Comparison of ENCODE assay signal across 8 cellular contexts in the genomic region with DNA sequence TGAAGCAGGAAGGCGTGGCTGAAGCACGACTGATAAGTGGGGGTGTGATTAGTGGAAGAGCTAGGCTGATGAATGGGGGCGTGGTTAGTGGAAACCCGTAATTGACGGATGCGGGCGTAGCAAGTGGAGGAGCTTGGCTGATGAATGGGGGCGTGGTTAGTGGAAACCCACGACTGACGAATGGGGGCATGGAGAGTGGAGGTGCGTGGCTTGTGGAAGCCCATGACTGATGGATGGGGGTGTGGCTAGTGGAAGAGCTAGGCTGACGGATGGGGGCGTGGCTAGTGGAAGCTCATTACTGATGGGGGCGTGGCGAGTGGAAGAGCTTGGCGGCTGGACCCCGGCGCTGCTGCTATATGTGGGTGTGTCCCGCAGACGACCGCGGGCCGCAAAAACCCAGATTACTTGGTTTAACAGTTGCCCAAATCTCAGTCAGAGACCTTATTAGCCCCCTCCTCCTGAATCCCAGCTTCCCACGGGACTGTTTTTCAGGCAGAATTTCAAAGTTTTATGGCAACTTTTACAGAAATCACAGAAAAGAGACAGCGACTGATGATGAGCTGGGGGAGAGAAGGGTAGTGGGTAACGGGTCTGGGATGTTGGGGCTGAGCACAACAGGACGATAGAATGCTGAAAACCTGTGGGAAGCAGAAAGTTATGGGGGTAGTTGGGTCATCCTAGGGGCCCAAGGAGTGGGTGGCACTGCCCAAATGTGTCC. TPM values are rescaled to one million over a fixed set of nuclear protein-coding genes. Genes with fewer than 3 reads are reported as not detected.
DNase-seq lines count a peak whose midpoint lies in the region; ATAC-seq and TF ChIP-seq lines count a peak whose summit lies in the region.

No MANE protein-coding gene starts in this region.

- H3K36me3 ChIP-seq in effector memory CD4-positive, alpha-beta T cell (ENCODE audit: control insufficient read depth, insufficient read depth, low read length), result no peaks in the 10 kb centered on the region
- no peaks in the 10 kb centered on the region for H3K36me3 ChIP-seq in lower lobe of right lung

- ATAC-seq in lower lobe of right lung (peak; percentile 77 to 88), HG02642 (IDR thresholded peaks at IDR 0.05; ENCODE audit: poor library complexity, unreplicated experiment) (no peak)

- DNase-seq in COLO829 (ENCODE audit: low spot score), result peak; percentile 98
- peak; percentile 88 for DNase-seq in HPDE6-E6E7 (ENCODE audit: extremely low spot score)
- DNase-seq in NCI-H82 (lab: John Stamatoyannopoulos, UW), result peak; percentile 100
- peak; percentile 92 for DNase-seq in activated CD4-positive, alpha-beta memory T cell treated with anti-CD3 and anti-CD28 coated beads for 36 hours
- DNase-seq in effector memory CD4-positive, alpha-beta T cell, result peak; percentile 77 to 78 (median 78)
- DNase-seq in lower lobe of right lung, result peak; percentile 86
- DNase-seq in stimulated activated CD8-positive, alpha-beta memory T cell treated with anti-CD3 and anti-CD28 coated beads, Interleukin-12 subunit alpha, Interleukin-12 subunit beta, amount 100 ng/mL, for 1 hour (ENCODE audit: low read depth), result peak; percentile 60

- H3K4me3 Mint-ChIP-seq in activated CD4-positive, alpha-beta memory T cell treated with anti-CD3 and anti-CD28 coated beads for 36 hours, result no peak overlapping the region

- no peaks in the 10 kb centered on the region for H3K9me3 ChIP-seq in effector memory CD4-positive, alpha-beta T cell (ENCODE audit: control insufficient read depth, low read length)
- H3K9me3 ChIP-seq in lower lobe of right lung, result no peaks in the 10 kb centered on the region

- CTCF ChIA-PET in activated CD4-positive, alpha-beta memory T cell treated with anti-CD3 and anti-CD28 coated beads for 36 hours (lab: Charles Lee), result interaction anchor here (0.8 to 3.0 kb wide), 21 partner anchors 8 to 308 kb away, joined by 3 to 25 read pairs (median 7); a partner anchor contains a TSS

- H3K27ac Mint-ChIP-seq in activated CD4-positive, alpha-beta memory T cell treated with anti-CD3 and anti-CD28 coated beads for 36 hours, result no peak overlapping the region

- POLR2A ChIA-PET in activated CD4-positive, alpha-beta memory T cell treated with anti-CD3 and anti-CD28 coated beads for 36 hours (lab: Charles Lee), result interaction anchor here (0.8 to 1.0 kb wide), 2 partner anchors 154 to 172 kb away, joined by 3 to 4 read pairs; no protein-coding TSS in a partner anchor

- no peak overlapping the region for H3K27ac ChIP-seq in effector memory CD4-positive, alpha-beta T cell (ENCODE audit: insufficient read depth, low read length, poor library complexity, severe bottlenecking)
- no peak overlapping the region for H3K27ac ChIP-seq in lower lobe of right lung

- peaks cover 10% of the 10 kb centered on the region for H3K4me1 Mint-ChIP-seq in activated CD4-positive, alpha-beta memory T cell treated with anti-CD3 and anti-CD28 coated beads for 36 hours (ENCODE audit: low read depth)

- intact Hi-C loops in activated CD4-positive, alpha-beta memory T cell treated with anti-CD3 and anti-CD28 coated beads for 36 hours (cut with micrococcal nuclease), result no loop called here
- intact Hi-C loops in lower lobe of right lung (cut with DNase I), result no loop called here

- no peaks in the 10 kb centered on the region for H3K9me3 Mint-ChIP-seq in activated CD4-positive, alpha-beta memory T cell treated with anti-CD3 and anti-CD28 coated beads for 36 hours

- TF ChIP-seq CTCF in lower lobe of right lung (IDR thresholded peaks at IDR 0.05), result no peak

- H3K4me1 ChIP-seq in effector memory CD4-positive, alpha-beta T cell (ENCODE audit: control insufficient read depth, insufficient read depth, low read length, poor library complexity, severe bottlenecking), result peaks cover 33% of the 10 kb centered on the region
- H3K4me1 ChIP-seq in lower lobe of right lung, result peaks cover 30% of the 10 kb centered on the region

- peak overlapping the region; percentile 9 for H3K4me3 ChIP-seq in effector memory CD4-positive, alpha-beta T cell (ENCODE audit: insufficient read depth, low read depth, low read length, poor library complexity, severe bottlenecking)
- H3K4me3 ChIP-seq in lower lobe of right lung, result no peak overlapping the region

- H3K36me3 Mint-ChIP-seq in activated CD4-positive, alpha-beta memory T cell treated with anti-CD3 and anti-CD28 coated beads for 36 hours, result no peaks in the 10 kb centered on the region

- peaks cover 40% of the 10 kb centered on the region for H3K27me3 Mint-ChIP-seq in activated CD4-positive, alpha-beta memory T cell treated with anti-CD3 and anti-CD28 coated beads for 36 hours

- H3K27me3 ChIP-seq in effector memory CD4-positive, alpha-beta T cell (replicated peaks; ENCODE audit: control insufficient read depth, insufficient read depth, low read length, poor library complexity, severe bottlenecking), result peaks cover 15% of the 10 kb centered on the region
- H3K27me3 ChIP-seq in lower lobe of right lung (ENCODE audit: low read depth), result peaks cover 73% of the 10 kb centered on the region

RNA-seq across cellular contexts. Expression of a gene that starts 9.0 kb away (rescaled TPM):
- under 1 TPM; 0.26 to 0.63 TPM for total RNA-seq in activated CD4-positive, alpha-beta memory T cell treated with anti-CD3 and anti-CD28 coated beads for 36 hours
- 5.3 TPM for total RNA-seq in lower lobe of right lung

RNA-seq across cellular contexts. Expression of a gene that starts 43.4 kb away (rescaled TPM):
- under 1 TPM in 1 of 2 experiments, not detected in 1; 0.14 TPM for total RNA-seq in activated CD4-positive, alpha-beta memory T cell treated with anti-CD3 and anti-CD28 coated beads for 36 hours
- 0.27 TPM for total RNA-seq in lower lobe of right lung

RNA-seq across cellular contexts. Expression of a gene that starts 55.7 kb away (rescaled TPM):
- 1 to 10 TPM; 7.0 to 9.2 TPM for total RNA-seq in activated CD4-positive, alpha-beta memory T cell treated with anti-CD3 and anti-CD28 coated beads for 36 hours
- 14.5 TPM for total RNA-seq in lower lobe of right lung
